Comparison of ENCODE assay signal across 1 cellular context in genomic region chr10:69463886-69464285, GRCh38.
TF ChIP-seq lines count a peak whose summit lies in the region.

No MANE protein-coding gene starts in this region.

TF ChIP-seq in liver, 16 proteins besides CTCF, POLR2A, EP300 and RAD21 (continued from another document):
- TF ChIP-seq ZBTB33 (IDR thresholded peaks at IDR 0.05) (no peak), MAX (IDR thresholded peaks at IDR 0.05) (no peak), GABPA (IDR thresholded peaks at IDR 0.05 in 1 of 2, conservative IDR thresholded peaks at IDR 0.05 in 1 of 2) (no peak), REST (IDR thresholded peaks at IDR 0.05) (no peak), HNF4G (IDR thresholded peaks at IDR 0.05) (no peak)
